9 cellular contexts compared by ENCODE assay signal in genomic region chr4:3880595-3881120, GRCh38.
A peak's percentile ranks its signal among the peaks of the same experiment; 100 is the strongest.
DNase-seq lines count a peak whose midpoint lies in the region; ATAC-seq and TF ChIP-seq lines count a peak whose summit lies in the region.
"Had no signal": no experiment of that assay in that cellular context is flagged by ENCODE, and none has a peak within 500 bp of the region (broad histone marks: within the 10 kb centered on the region; RNA-seq: fewer than 3 reads in every experiment).

No MANE protein-coding gene starts in this region.

- no peak overlapping the region for H3K27ac Mint-ChIP-seq in activated T-helper 1 cell treated with anti-CD3 and anti-CD28 coated beads, Interleukin-12 subunit alpha, Interleukin-12 subunit beta, Interleukin-2, Interleukin-4 antibody, amounts not matched to agents 30 ng/mL and 10 ng/mL and 1 ng/mL, durations not matched to agents 14 hours and 24 hours and 36 hours
- H3K27ac Mint-ChIP-seq: dendritic cell treated with granulocyte-macrophage colony-stimulating factor and Interleukin-4, amounts not matched to agents 40 ng/mL and 50 ng/mL, for 4 days had no signal

- H3K4me1 Mint-ChIP-seq in activated T-helper 1 cell treated with anti-CD3 and anti-CD28 coated beads, Interleukin-12 subunit alpha, Interleukin-12 subunit beta, Interleukin-2, Interleukin-4 antibody, amounts not matched to agents 30 ng/mL and 10 ng/mL and 1 ng/mL, durations not matched to agents 14 hours and 24 hours and 36 hours (ENCODE audit: low read depth) = peaks cover 5% of the 10 kb centered on the region

- H3K36me3 Mint-ChIP-seq in activated T-helper 1 cell treated with anti-CD3 and anti-CD28 coated beads, Interleukin-12 subunit alpha, Interleukin-12 subunit beta, Interleukin-2, Interleukin-4 antibody, amounts not matched to agents 30 ng/mL and 10 ng/mL and 1 ng/mL, durations not matched to agents 14 hours and 24 hours and 36 hours (ENCODE audit: low read depth) = no peaks in the 10 kb centered on the region

- ATAC-seq in PC-3 (peak; percentile 88), GM19463 (IDR thresholded peaks at IDR 0.05; ENCODE audit: unreplicated experiment) (no peak)

- no peak overlapping the region for H3K9ac ChIP-seq in PC-3 (ENCODE audit: low read length)

- no peaks in the 10 kb centered on the region for H3K4me1 ChIP-seq in PC-3 (ENCODE audit: insufficient read depth, low read length)
- peaks cover 0 to 13% (median 8%) of the 10 kb centered on the region in 4 donors for H3K4me1 ChIP-seq in tibial artery

- H3K79me2 ChIP-seq in PC-3 (ENCODE audit: low read length) = no peaks in the 10 kb centered on the region

- H3K4me2 ChIP-seq in PC-3 (ENCODE audit: low read length) = no peak overlapping the region

- POLR2A ChIA-PET in PC-3 (lab: Charles Lee; ENCODE audit: unreplicated experiment) = no interaction called here

- H2AFZ ChIP-seq in PC-3 (ENCODE audit: low read length) = no peak overlapping the region

- no peaks in the 10 kb centered on the region for H3F3A ChIP-seq in PC-3 (ENCODE audit: low read length, unreplicated experiment)

- no TSS peak for BruUV-seq in PC-3 (replicated peaks; lab: Mats Ljungman, UMichigan)

- H3K4me3 ChIP-seq in PC-3 (ENCODE audit: low read length) = no peak overlapping the region
- no peak overlapping the region for H3K4me3 ChIP-seq in fibroblast of the aortic adventitia (ENCODE audit: low read depth, low read length)
- H3K4me3 ChIP-seq in tibial artery = no peak overlapping the region

- peaks cover 37% of the 10 kb centered on the region for H3K27me3 Mint-ChIP-seq in activated T-helper 1 cell treated with anti-CD3 and anti-CD28 coated beads, Interleukin-12 subunit alpha, Interleukin-12 subunit beta, Interleukin-2, Interleukin-4 antibody, amounts not matched to agents 30 ng/mL and 10 ng/mL and 1 ng/mL, durations not matched to agents 14 hours and 24 hours and 36 hours (ENCODE audit: insufficient read depth)

- CTCF ChIA-PET in PC-3 (lab: Charles Lee) = interaction anchor here (0.5 to 0.7 kb wide), 3 partner anchors 56 to 133 kb away, joined by 3 to 9 read pairs (median 3); no protein-coding TSS in a partner anchor

- no peaks in the 10 kb centered on the region for H3K9me2 ChIP-seq in PC-3 (replicated peaks; ENCODE audit: low read length)

- H3K27me3 ChIP-seq in PC-3 (ENCODE audit: low read length) (peaks cover 49% of the 10 kb centered on the region), tibial artery (peaks cover 0 to 64% of the 10 kb centered on the region in 2 donors)

- intact Hi-C loops in PC-3 (cut with micrococcal nuclease) (no loop called here), tibial artery (cut with DNase I; ENCODE audit: low total_unique reads) (no loop called here)
- intact Hi-C loops in activated T-helper 1 cell treated with anti-CD3 and anti-CD28 coated beads, Interleukin-12 subunit alpha, Interleukin-12 subunit beta, Interleukin-2, Interleukin-4 antibody, amounts not matched to agents 30 ng/mL and 10 ng/mL and 1 ng/mL, durations not matched to agents 14 hours and 24 hours and 36 hours (cut with micrococcal nuclease) = loop anchor here (1.0 kb wide), 1 partner anchor 534 kb away; no protein-coding TSS in a partner anchor

- H3K27ac ChIP-seq in PC-3 (ENCODE audit: low read length) (no peak overlapping the region), tibial artery (no peak overlapping the region)

- no peaks in the 10 kb centered on the region for H3K9me3 Mint-ChIP-seq in activated T-helper 1 cell treated with anti-CD3 and anti-CD28 coated beads, Interleukin-12 subunit alpha, Interleukin-12 subunit beta, Interleukin-2, Interleukin-4 antibody, amounts not matched to agents 30 ng/mL and 10 ng/mL and 1 ng/mL, durations not matched to agents 14 hours and 24 hours and 36 hours
- H3K9me3 Mint-ChIP-seq: dendritic cell treated with granulocyte-macrophage colony-stimulating factor and Interleukin-4, amounts not matched to agents 40 ng/mL and 50 ng/mL, for 4 days had no signal

- H4K20me1 ChIP-seq in PC-3 (ENCODE audit: low read length) = no peaks in the 10 kb centered on the region

- no peak overlapping the region for H3K4me3 Mint-ChIP-seq in activated T-helper 1 cell treated with anti-CD3 and anti-CD28 coated beads, Interleukin-12 subunit alpha, Interleukin-12 subunit beta, Interleukin-2, Interleukin-4 antibody, amounts not matched to agents 30 ng/mL and 10 ng/mL and 1 ng/mL, durations not matched to agents 14 hours and 24 hours and 36 hours
- H3K4me3 Mint-ChIP-seq: dendritic cell treated with granulocyte-macrophage colony-stimulating factor and Interleukin-4, amounts not matched to agents 40 ng/mL and 50 ng/mL, for 4 days had no signal

- no peaks in the 10 kb centered on the region for H3K9me3 ChIP-seq in PC-3 (ENCODE audit: low read length)
- peaks cover 0 to 14% (median 4%) of the 10 kb centered on the region in 3 donors for H3K9me3 ChIP-seq in tibial artery

- peak; percentile 67 for TF ChIP-seq CTCF in PC-3 (conservative IDR thresholded peaks at IDR 0.05; ENCODE audit: low read depth, low read length)
- TF ChIP-seq CTCF in fibroblast of the aortic adventitia (IDR thresholded peaks at IDR 0.05; ENCODE audit: insufficient read depth, low read length) = peak; percentile 60
- peak; percentile 68 to 71 for TF ChIP-seq CTCF in tibial artery (IDR thresholded peaks at IDR 0.05)

- DNase-seq in DMS 273 treated with DMSO at 0.1 percent for 48 hours (lab: John Stamatoyannopoulos, UW) (peak; percentile 2), HPDE6-E6E7 (ENCODE audit: extremely low spot score) (peak; percentile 64), PC-3 (peak; percentile 72), fibroblast of the aortic adventitia (ENCODE audit: low read depth) (peak; percentile 37), occipital lobe (lab: John Stamatoyannopoulos, UW) (peak; percentile 66), tibial artery (peak; percentile 47 to 84)
- DNase-seq in activated T-helper 1 cell treated with anti-CD3 and anti-CD28 coated beads, Interleukin-12 subunit alpha, Interleukin-12 subunit beta, Interleukin-2, Interleukin-4 antibody, amounts not matched to agents 30 ng/mL and 10 ng/mL and 1 ng/mL, durations not matched to agents 14 hours and 24 hours and 36 hours (ENCODE audit: low spot score) = peak; percentile 40

- no peaks in the 10 kb centered on the region for H3K36me3 ChIP-seq in PC-3 (ENCODE audit: low read depth, low read length)
- no peaks in the 10 kb centered on the region for H3K36me3 ChIP-seq in tibial artery

Comparison
In these comparisons a context has a peak if more than half of its experiments do, and no peak if none do; other contexts are left out.
1. DNase-seq: peak in every context shown above with its lines; median percentile 72 in PC-3; 66 in occipital lobe; 66 in tibial artery; 64 in HPDE6-E6E7; 40 in activated T-helper 1 cell treated with anti-CD3 and anti-CD28 coated beads, Interleukin-12 subunit alpha, Interleukin-12 subunit beta, Interleukin-2, Interleukin-4 antibody, amounts not matched to agents 30 ng/mL and 10 ng/mL and 1 ng/mL, durations not matched to agents 14 hours and 24 hours and 36 hours; 37 in fibroblast of the aortic adventitia; 2 in DMS 273 treated with DMSO at 0.1 percent for 48 hours.